In the genomic region with DNA sequence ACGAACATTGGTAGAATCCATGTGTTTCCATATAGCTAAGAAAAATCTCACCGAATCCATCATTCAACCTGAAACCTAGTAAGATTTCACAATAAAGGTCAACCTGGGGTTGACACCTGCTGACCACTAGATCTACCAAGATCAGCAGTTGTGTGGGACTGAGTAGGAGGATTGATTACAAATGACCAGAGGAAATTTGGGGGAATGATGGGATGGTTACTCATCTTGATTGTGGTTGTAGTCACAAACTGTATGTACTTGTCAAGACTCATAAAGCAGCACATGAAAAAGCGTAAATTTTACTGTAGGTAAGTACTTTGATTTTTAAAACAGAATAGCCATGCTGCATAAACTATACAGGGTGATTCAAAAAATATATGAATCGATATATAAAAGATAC, we compare ENCODE assay signal across 23 cellular contexts. TPM values are rescaled to one million over a fixed set of nuclear protein-coding genes. Genes with fewer than 3 reads are reported as not detected.
"Had no signal": no experiment of that assay in that cellular context is flagged by ENCODE, and none has a peak within 500 bp of the region (broad histone marks: within the 10 kb centered on the region; RNA-seq: fewer than 3 reads in every experiment).

No MANE protein-coding gene starts in this region.

- H3K9me3 ChIP-seq: SJSA1 had no signal

- ATAC-seq: activated CD8-positive, alpha-beta memory T cell treated with anti-CD3 and anti-CD28 coated beads, Interleukin-2, amount 10 ng/mL, durations not matched to agents 7 days and 5 days; K562 had no signal

- H3K27ac ChIP-seq: brain microvascular endothelial cell, SJSA1 had no signal

- DNase-seq: activated B cell treated with CpG ODN at 0.5 μM for 24 hours; activated CD4-positive, alpha-beta T cell treated with anti-CD3 and anti-CD28 coated beads for 1 hour; activated CD4-positive, alpha-beta T cell treated with anti-CD3 and anti-CD28 coated beads, Interleukin-2, amount 10 ng/mL, durations not matched to agents 24 days and 14 days; activated CD4-positive, alpha-beta T cell treated with anti-CD3 and anti-CD28 coated beads, Interleukin-2, amount 50 U/mL, for 48 hours; activated CD8-positive, alpha-beta memory T cell treated with anti-CD3 and anti-CD28 coated beads, Interleukin-2, amount 10 ng/mL, durations not matched to agents 7 days and 5 days; activated effector memory CD4-positive, alpha-beta T cell treated with anti-CD3 and anti-CD28 coated beads, Interleukin-2, amount 50 U/mL, for 16 hours; activated naive CD4-positive, alpha-beta T cell treated with anti-CD3 and anti-CD28 coated beads for 36 hours; activated T-cell treated with anti-CD3 and anti-CD28 coated beads, Interleukin-2, amount 50 U/mL, for 24 hours; amygdala; brain microvascular endothelial cell; cerebellar nuclear complex; Karpas-422; NCI-H1092; NCI-H1417; NCI-H1694; NCI-H2029 treated with DMSO at 0.1 percent for 48 hours; NCI-H510A treated with DMSO at 0.1 percent for 48 hours; NCI-H69; SHP77 had no signal

- H3K4me1 ChIP-seq: SJSA1 had no signal

- H3K36me3 ChIP-seq: brain microvascular endothelial cell, SJSA1 had no signal

- H3K4me3 ChIP-seq: K562, SJSA1 had no signal

RNA-seq across cellular contexts. Expression of a gene that starts 14.7 kb away (rescaled TPM):
- total RNA-seq: activated B cell treated with CpG ODN at 0.5 μM for 24 hours; activated CD4-positive, alpha-beta T cell treated with anti-CD3 and anti-CD28 coated beads, Interleukin-2, amount 10 ng/mL, durations not matched to agents 24 days and 14 days; activated CD8-positive, alpha-beta memory T cell treated with anti-CD3 and anti-CD28 coated beads, Interleukin-2, amount 10 ng/mL, durations not matched to agents 7 days and 5 days; activated naive CD4-positive, alpha-beta T cell treated with anti-CD3 and anti-CD28 coated beads for 36 hours; activated T-helper 1 cell treated with anti-CD3 and anti-CD28 coated beads, Interleukin-12 subunit alpha, Interleukin-12 subunit beta, Interleukin-2, Interleukin-4 antibody, amounts not matched to agents 30 ng/mL and 10 ng/mL and 1 ng/mL, durations not matched to agents 14 hours and 24 hours and 36 hours; cardiac septum; K562; SJSA1 had no signal
- polyA plus RNA-seq: K562 had no signal
